ENCODE assay signal across 8 cellular contexts in genomic region chr13:75219479-75220237, GRCh38.
A peak's percentile ranks its signal among the peaks of the same experiment; 100 is the strongest.
DNase-seq lines count a peak whose midpoint lies in the region; ATAC-seq and TF ChIP-seq lines count a peak whose summit lies in the region.

No MANE protein-coding gene starts in this region.

- H3K9ac ChIP-seq in BLaER1 = no peak overlapping the region

- no peak overlapping the region for H3K4me3 ChIP-seq in BLaER1
- H3K4me3 ChIP-seq in dorsolateral prefrontal cortex = peak overlapping the region in 58 of 59 donors; percentile 12 to 63 (median 44)
- H3K4me3 ChIP-seq in lower leg skin (ENCODE audit: low read depth, poor library complexity, severe bottlenecking) = no peak overlapping the region

- ATAC-seq in GM19043 (IDR thresholded peaks at IDR 0.05; ENCODE audit: low read depth, unreplicated experiment) (peak; percentile 94), HG03280 (IDR thresholded peaks at IDR 0.05; ENCODE audit: unreplicated experiment) (peak; percentile 96)

- H4K20me1 ChIP-seq in BLaER1 = no peaks in the 10 kb centered on the region

- peak; percentile 69 to 98 (median 95) for TF ChIP-seq CTCF in dorsolateral prefrontal cortex (IDR thresholded peaks at IDR 0.05 in 54 of 56, conservative IDR thresholded peaks at IDR 0.05 in 2 of 56; ENCODE audit: low read depth in 1 of 56, partially characterized antibody in 56 of 56)
- peak in 1 of 3 donors; percentile 49 for TF ChIP-seq CTCF in lower leg skin (IDR thresholded peaks at IDR 0.05)

- DNase-seq in NCI-H524 treated with DMSO at 0.1 percent for 48 hours (lab: John Stamatoyannopoulos, UW) (peak; percentile 29), dorsolateral prefrontal cortex (peak; percentile 70 to 93 (median 85)), lower leg skin (ENCODE audit: low spot score in 2 of 2) (peak; percentile 66 to 96)
- DNase-seq in activated CD4-positive, alpha-beta T cell treated with anti-CD3 and anti-CD28 coated beads, Interleukin-2, amount 50 U/mL, for 4 hours = peak; percentile 82 to 84
- peak; percentile 71 to 86 (median 77) for DNase-seq in stimulated activated CD4-positive, alpha-beta T cell treated with anti-CD3 and anti-CD28 coated beads, TNF-alpha, amount 100 ng/mL, for 4 hours (ENCODE audit: low read depth in 3 of 3)

- H3K27me3 ChIP-seq in BLaER1 (no peaks in the 10 kb centered on the region), dorsolateral prefrontal cortex (no peaks in the 10 kb centered on the region)

- H3K27ac ChIP-seq in BLaER1 (no peak overlapping the region), dorsolateral prefrontal cortex (peak overlapping the region in 2 of 59 donors; percentile 4 to 45)

- no peaks in the 10 kb centered on the region for H3K9me3 ChIP-seq in BLaER1

- no peaks in the 10 kb centered on the region for H3K36me3 ChIP-seq in BLaER1

- H3K4me1 ChIP-seq in BLaER1 = no peaks in the 10 kb centered on the region

- intact Hi-C loops in dorsolateral prefrontal cortex (cut with DNase I) (loop anchor here (2.0 to 5.0 kb wide), 3 partner anchors 1382 to 1462 kb away; no protein-coding TSS in a partner anchor), lower leg skin (cut with DNase I; ENCODE audit: low total_unique reads) (loop anchor here (10.0 kb wide), 1 partner anchor 1455 kb away; no protein-coding TSS in a partner anchor)

- WGBS in lower leg skin, 2 donors = 10 to 11% methylated on average over 31 of the region's 31 CpGs

- peak overlapping the region; percentile 51 for H3K4me2 ChIP-seq in BLaER1

- TF ChIP-seq POLR2A in lower leg skin (IDR thresholded peaks at IDR 0.05) = no peak

Comparison
In these comparisons a context has a peak if more than half of its experiments do, and no peak if none do; other contexts are left out.
1. H3K4me3 ChIP-seq: peak in dorsolateral prefrontal cortex (58 of 59); none in BLaER1 (single experiment) and lower leg skin (single experiment).
2. DNase-seq: peak in every context shown above with its lines; median percentile 85 in dorsolateral prefrontal cortex; 83 in activated CD4-positive, alpha-beta T cell treated with anti-CD3 and anti-CD28 coated beads, Interleukin-2, amount 50 U/mL, for 4 hours; 81 in lower leg skin; 77 in stimulated activated CD4-positive, alpha-beta T cell treated with anti-CD3 and anti-CD28 coated beads, TNF-alpha, amount 100 ng/mL, for 4 hours; 29 in NCI-H524 treated with DMSO at 0.1 percent for 48 hours.